In the genomic region with DNA sequence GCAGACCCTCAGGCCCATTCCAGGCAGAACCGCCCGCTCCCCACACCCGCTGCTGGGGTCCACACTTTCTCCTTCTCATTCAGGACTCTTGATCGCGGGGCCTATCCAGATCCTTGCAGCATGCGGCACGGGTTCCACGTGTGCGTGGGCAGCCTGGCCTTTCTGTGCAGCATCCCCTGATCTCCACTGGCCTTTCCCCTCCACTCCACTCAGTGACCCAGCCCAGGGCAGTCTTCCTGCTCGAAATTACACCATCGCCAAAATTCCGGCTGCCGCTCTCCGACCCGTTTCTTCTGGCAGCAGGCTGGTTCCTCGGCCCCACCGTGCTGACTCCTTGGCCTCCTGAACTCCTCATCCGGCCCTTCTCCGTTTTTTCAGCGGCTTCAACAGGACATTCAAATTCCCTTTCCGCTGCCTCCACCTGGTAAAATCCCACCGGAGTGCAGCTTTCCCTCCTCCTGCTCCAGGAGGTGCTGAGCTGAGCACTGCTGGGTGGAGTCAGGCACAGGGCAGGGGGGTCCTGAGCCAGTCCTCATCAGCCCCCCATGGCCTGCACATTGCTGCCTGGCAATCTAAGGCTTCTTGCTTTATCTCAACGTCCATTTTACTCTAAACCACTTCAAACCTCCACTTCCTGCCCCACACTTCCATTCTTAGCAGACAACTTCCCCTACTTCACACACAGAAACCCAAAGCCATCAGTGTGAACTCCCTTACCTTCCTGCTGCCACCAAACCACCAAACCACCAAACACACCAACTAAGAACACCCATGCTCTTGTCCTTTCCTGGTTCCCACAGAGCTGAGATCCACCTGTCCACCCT, we compare ENCODE assay signal across 8 cellular contexts. TPM values are rescaled to one million over a fixed set of nuclear protein-coding genes. Genes with fewer than 3 reads are reported as not detected.
DNase-seq lines count a peak whose midpoint lies in the region; ATAC-seq and TF ChIP-seq lines count a peak whose summit lies in the region.

No MANE protein-coding gene starts in this region.

- H3K4me1 Mint-ChIP-seq in activated CD4-positive, alpha-beta T cell treated with anti-CD3 and anti-CD28 coated beads, Interleukin-2, amount 10 ng/mL, durations not matched to agents 24 days and 14 days = peaks cover 42% of the 10 kb centered on the region
- H3K4me1 Mint-ChIP-seq in neural crest cell = peaks cover 29% of the 10 kb centered on the region

- H3K9me3 ChIP-seq in prostate gland = no peaks in the 10 kb centered on the region

- H3K36me3 ChIP-seq in prostate gland = no peaks in the 10 kb centered on the region

- peak overlapping the region; percentile 51 for H3K27ac Mint-ChIP-seq in activated CD4-positive, alpha-beta T cell treated with anti-CD3 and anti-CD28 coated beads, Interleukin-2, amount 10 ng/mL, durations not matched to agents 24 days and 14 days
- H3K27ac Mint-ChIP-seq in neural crest cell (ENCODE audit: unreplicated experiment) = peak overlapping the region; percentile 38

- H3K9me3 Mint-ChIP-seq in activated CD4-positive, alpha-beta T cell treated with anti-CD3 and anti-CD28 coated beads, Interleukin-2, amount 10 ng/mL, durations not matched to agents 24 days and 14 days = no peaks in the 10 kb centered on the region
- no peaks in the 10 kb centered on the region for H3K9me3 Mint-ChIP-seq in neural crest cell

- DNase-seq in activated CD4-positive, alpha-beta T cell treated with anti-CD3 and anti-CD28 coated beads, Interleukin-2, amount 10 ng/mL, durations not matched to agents 24 days and 14 days = peak; percentile 85
- DNase-seq in activated CD4-positive, alpha-beta T cell treated with anti-CD3 and anti-CD28 coated beads, Interleukin-2, amount 50 U/mL, for 4 hours = no peak
- DNase-seq in SKM-1 (lab: John Stamatoyannopoulos, UW; ENCODE audit: unreplicated experiment) = peak; percentile 56
- DNase-seq in neural crest cell (ENCODE audit: low read depth, low spot score) = no peak
- no peak for DNase-seq in prostate gland (ENCODE audit: low spot score)
- DNase-seq in NCI-H748 (lab: John Stamatoyannopoulos, UW; ENCODE audit: unreplicated experiment) = no peak
- no peak for DNase-seq in middle frontal gyrus (ENCODE audit: extremely low spot score, low spot score)

- no peaks in the 10 kb centered on the region for H3K4me1 ChIP-seq in prostate gland (replicated peaks)

- no peaks in the 10 kb centered on the region for H3K27me3 ChIP-seq in prostate gland (replicated peaks; ENCODE audit: insufficient read depth)

- no peak for TF ChIP-seq POLR2A in prostate gland (IDR thresholded peaks at IDR 0.05)

- no peaks in the 10 kb centered on the region for H3K27me3 Mint-ChIP-seq in activated CD4-positive, alpha-beta T cell treated with anti-CD3 and anti-CD28 coated beads, Interleukin-2, amount 10 ng/mL, durations not matched to agents 24 days and 14 days
- H3K27me3 Mint-ChIP-seq in neural crest cell (ENCODE audit: low read depth) = no peaks in the 10 kb centered on the region

- intact Hi-C loops in activated CD4-positive, alpha-beta T cell treated with anti-CD3 and anti-CD28 coated beads, Interleukin-2, amount 10 ng/mL, durations not matched to agents 24 days and 14 days (cut with micrococcal nuclease) = loop anchor here (1.0 to 2.0 kb wide), 3 partner anchors 9 to 49 kb away; partner anchors contain the start of genes MPC1, PRR18 and SFT2D1
- intact Hi-C loops in prostate gland (cut with DNase I) = no loop called here

- TF ChIP-seq CTCF in neural crest cell (conservative IDR thresholded peaks at IDR 0.05) (no peak), prostate gland (IDR thresholded peaks at IDR 0.05) (no peak)

- no peak overlapping the region for H3K27ac ChIP-seq in prostate gland

- no peak overlapping the region for H3K4me3 ChIP-seq in prostate gland

- peaks cover 43% of the 10 kb centered on the region for H3K36me3 Mint-ChIP-seq in activated CD4-positive, alpha-beta T cell treated with anti-CD3 and anti-CD28 coated beads, Interleukin-2, amount 10 ng/mL, durations not matched to agents 24 days and 14 days (ENCODE audit: low read depth)
- peaks cover 6% of the 10 kb centered on the region for H3K36me3 Mint-ChIP-seq in neural crest cell (ENCODE audit: low read depth)

- H3K4me3 Mint-ChIP-seq in activated CD4-positive, alpha-beta T cell treated with anti-CD3 and anti-CD28 coated beads, Interleukin-2, amount 10 ng/mL, durations not matched to agents 24 days and 14 days = peak overlapping the region; percentile 59
- H3K4me3 Mint-ChIP-seq in neural crest cell = no peak overlapping the region

- peak; percentile 77 for ATAC-seq in HG02884 (IDR thresholded peaks at IDR 0.05; ENCODE audit: unreplicated experiment)

- 86% methylated on average over 23 of the region's 23 CpGs for WGBS in prostate gland

RNA-seq across cellular contexts. Expression of gene SFT2D1, which starts 9.0 kb away (rescaled TPM):
- 56.9 and 61.2 TPM in 2 replicates for total RNA-seq in activated CD4-positive, alpha-beta T cell treated with anti-CD3 and anti-CD28 coated beads, Interleukin-2, amount 10 ng/mL, durations not matched to agents 24 days and 14 days
- total RNA-seq in neural crest cell (30.4 and 32.6 TPM in 2 replicates), prostate gland (10 to 100 TPM; 64.8 to 72.3 TPM)

RNA-seq across cellular contexts. Expression of gene PRR18, which starts 25.2 kb away (rescaled TPM):
- not detected in 2 replicates for total RNA-seq in activated CD4-positive, alpha-beta T cell treated with anti-CD3 and anti-CD28 coated beads, Interleukin-2, amount 10 ng/mL, durations not matched to agents 24 days and 14 days
- total RNA-seq in neural crest cell (0.16 and 0.35 TPM in 2 replicates), prostate gland (under 1 TPM in 1 of 2 donors, not detected in 1; 0.27 TPM)

RNA-seq across cellular contexts. Expression of gene MPC1, which starts 49.4 kb away (rescaled TPM):
- 17.1 and 18.1 TPM in 2 replicates for total RNA-seq in activated CD4-positive, alpha-beta T cell treated with anti-CD3 and anti-CD28 coated beads, Interleukin-2, amount 10 ng/mL, durations not matched to agents 24 days and 14 days
- 32.0 and 32.6 TPM in 2 replicates for total RNA-seq in neural crest cell
- total RNA-seq in prostate gland = 10 to 100 TPM; 25.3 to 58.9 TPM

Comparison
In these comparisons a context has a peak if more than half of its experiments do, and no peak if none do; other contexts are left out.
1. DNase-seq: peak in activated CD4-positive, alpha-beta T cell treated with anti-CD3 and anti-CD28 coated beads, Interleukin-2, amount 10 ng/mL, durations not matched to agents 24 days and 14 days (single experiment) and SKM-1 (single experiment); none in activated CD4-positive, alpha-beta T cell treated with anti-CD3 and anti-CD28 coated beads, Interleukin-2, amount 50 U/mL, for 4 hours (0 of 2), neural crest cell (single experiment), prostate gland (single experiment), NCI-H748 (single experiment) and middle frontal gyrus (single experiment).